8 cellular contexts compared by ENCODE assay signal in the genomic region with DNA sequence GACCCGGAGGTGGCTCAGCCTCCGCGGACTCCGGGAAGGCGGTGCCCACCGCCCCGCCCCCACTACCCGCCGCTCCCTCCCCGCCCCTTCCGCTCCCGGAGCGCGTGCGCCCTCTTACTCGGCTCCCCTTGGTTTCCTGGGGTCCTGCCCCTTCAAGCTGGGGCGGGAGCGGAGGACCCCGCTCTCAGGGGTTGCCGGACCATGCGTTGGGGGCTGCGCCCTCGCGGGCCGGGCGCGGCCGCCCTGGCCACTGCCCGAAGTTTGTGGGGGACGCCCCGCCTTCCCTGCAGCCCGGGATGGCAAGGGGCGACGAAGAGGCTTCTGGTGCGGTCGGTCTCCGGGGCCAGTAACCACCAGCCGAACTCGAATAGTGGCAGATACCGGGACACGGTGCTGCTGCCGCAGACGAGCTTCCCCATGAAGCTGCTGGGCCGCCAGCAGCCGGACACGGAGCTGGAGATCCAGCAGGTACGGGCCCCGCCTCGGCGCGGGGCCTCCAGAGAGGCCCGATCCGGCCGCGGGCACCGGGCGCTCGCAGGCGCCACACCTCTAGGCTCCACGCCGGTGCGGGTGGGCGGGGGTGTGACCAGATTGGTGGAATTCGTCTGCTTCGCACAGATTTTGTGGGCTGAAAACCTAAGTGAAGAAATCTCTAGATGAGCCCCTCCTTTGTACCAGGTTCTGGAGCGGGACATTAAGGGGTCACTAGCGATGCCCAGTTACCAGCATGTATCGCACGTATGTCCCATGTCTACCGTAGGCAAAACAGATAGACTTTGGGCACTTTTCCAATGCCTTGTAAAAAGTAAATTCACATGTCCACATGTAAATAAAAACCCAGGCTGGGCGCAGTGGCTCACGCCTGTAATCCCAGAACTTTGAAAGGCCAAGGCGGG. TPM values are rescaled to one million over a fixed set of nuclear protein-coding genes. Genes with fewer than 3 reads are reported as not detected.
DNase-seq lines count a peak whose midpoint lies in the region; ATAC-seq and TF ChIP-seq lines count a peak whose summit lies in the region.

Gene IARS2, plus strand, starts transcription at position 117 of the 896 bp plus-strand sequence. Its CDS starts 85 bp downstream, at position 202.

- H3K4me1 ChIP-seq in neural progenitor cell, result peaks cover 14% of the 10 kb centered on the region
- peaks cover 22% of the 10 kb centered on the region for H3K4me1 ChIP-seq in stomach smooth muscle (ENCODE audit: control insufficient read depth, insufficient read depth, low read length)

- DNase-seq in DMS53 (lab: John Stamatoyannopoulos, UW) (peak; percentile 97), RWPE1 (ENCODE audit: low spot score) (peak; percentile 97), fibroblast of villous mesenchyme (ENCODE audit: low read depth) (peak; percentile 61), neural progenitor cell (ENCODE audit: low spot score) (peak; percentile 93)
- peak; percentile 93 for DNase-seq in activated effector memory CD4-positive, alpha-beta T cell treated with Interleukin-2 at 50 U/mL for 16 hours

- H3F3A ChIP-seq in neural progenitor cell (ENCODE audit: low read depth), result peaks cover 8% of the 10 kb centered on the region

- H3K27ac ChIP-seq in RWPE1, result peak within 1 kb of the TSS; percentile 83
- peak within 1 kb of the TSS; percentile 17 for H3K27ac ChIP-seq in neural progenitor cell
- H3K27ac ChIP-seq in stomach smooth muscle (ENCODE audit: low read length), result peak within 1 kb of the TSS; percentile 53

- no peaks in the 10 kb centered on the region for H4K20me1 ChIP-seq in neural progenitor cell (ENCODE audit: low read depth)

- H3K36me3 ChIP-seq in neural progenitor cell (peaks cover 7% of the 10 kb centered on the region), stomach smooth muscle (ENCODE audit: control insufficient read depth in 2 of 2, insufficient read depth in 2 of 2, low read length in 2 of 2) (peaks cover 3 to 7% of the 10 kb centered on the region in 2 donors)

- CTCF ChIA-PET in RWPE1 (lab: Yijun Ruan, JAX), result interaction anchor here (1.9 kb wide), 1 partner anchor 124 kb away, joined by 5 read pairs; no protein-coding TSS in a partner anchor

- H3K4me3 Mint-ChIP-seq in IgD-negative memory B cell (peak within 1 kb of the TSS; percentile 78 to 90 (median 86)), neural progenitor cell (peak within 1 kb of the TSS; percentile 88)

- H3K27me3 Mint-ChIP-seq in IgD-negative memory B cell, result no peaks in the 10 kb centered on the region
- H3K27me3 Mint-ChIP-seq in neural progenitor cell (ENCODE audit: insufficient read depth, low read depth), result no peaks in the 10 kb centered on the region

- TF ChIP-seq CTCF in RWPE1 (conservative IDR thresholded peaks at IDR 0.05; ENCODE audit: low read depth) (no peak), fibroblast of villous mesenchyme (IDR thresholded peaks at IDR 0.05; ENCODE audit: insufficient read depth, low read depth, low read length) (no peak), neural progenitor cell (IDR thresholded peaks at IDR 0.05) (no peak)

- H3K27ac Mint-ChIP-seq in IgD-negative memory B cell (peak within 1 kb of the TSS; percentile 16 to 87 (median 72)), neural progenitor cell (no peak within 1 kb of the TSS)

- H3K27me3 ChIP-seq in neural progenitor cell (no peaks in the 10 kb centered on the region), stomach smooth muscle (ENCODE audit: control insufficient read depth in 1 of 2, insufficient read depth in 2 of 2, low read length in 2 of 2) (no peaks in the 10 kb centered on the region)

- POLR2A ChIA-PET in RWPE1 (lab: Yijun Ruan, JAX; ENCODE audit: low non-redundant PET), result no interaction called here

- peaks cover 1% of the 10 kb centered on the region for H3K36me3 Mint-ChIP-seq in IgD-negative memory B cell
- peaks cover 16% of the 10 kb centered on the region for H3K36me3 Mint-ChIP-seq in neural progenitor cell

- H3K9me3 ChIP-seq in neural progenitor cell (ENCODE audit: low read depth), result no peaks in the 10 kb centered on the region
- no peaks in the 10 kb centered on the region for H3K9me3 ChIP-seq in stomach smooth muscle (ENCODE audit: control insufficient read depth in 2 of 2, low read length in 2 of 2)

- peak within 1 kb of the TSS; percentile 76 for H3K4me2 ChIP-seq in neural progenitor cell

- H3K9me3 Mint-ChIP-seq in IgD-negative memory B cell (no peaks in the 10 kb centered on the region), neural progenitor cell (no peaks in the 10 kb centered on the region)

- peak within 1 kb of the TSS; percentile 77 for H2AFZ ChIP-seq in neural progenitor cell (replicated peaks)

- H3K4me1 Mint-ChIP-seq in IgD-negative memory B cell (peaks cover 22 to 24% (median 24%) of the 10 kb centered on the region in 3 donors), neural progenitor cell (peaks cover 13% of the 10 kb centered on the region)

- peak; percentile 59 for ATAC-seq in GM21528 (IDR thresholded peaks at IDR 0.05; ENCODE audit: low FRiP score, unreplicated experiment)

- H3K4me3 ChIP-seq in fibroblast of villous mesenchyme (ENCODE audit: low read depth, low read length) (peak within 1 kb of the TSS; percentile 87), neural progenitor cell (peak within 1 kb of the TSS; percentile 71), stomach smooth muscle (ENCODE audit: low read length in 2 of 2) (peak within 1 kb of the TSS; percentile 93 to 95)

- peaks cover 26% of the 10 kb centered on the region for H3K79me2 ChIP-seq in neural progenitor cell (ENCODE audit: low read depth)

- H3K9ac ChIP-seq in neural progenitor cell, result peak within 1 kb of the TSS; percentile 10
- H3K9ac ChIP-seq in stomach smooth muscle (ENCODE audit: low read length in 2 of 2), result peak within 1 kb of the TSS; percentile 80 to 87

RNA-seq across cellular contexts. Expression of gene IARS2, which starts in this region (rescaled TPM):
- 58.6 TPM for polyA plus RNA-seq in IgD-negative memory B cell
- total RNA-seq in fibroblast of villous mesenchyme, result 87.0 and 96.7 TPM in 2 replicates
- 69.4 and 100 TPM in 2 replicates for total RNA-seq in neural progenitor cell (ENCODE audit: low replicate concordance)

Comparison
In these comparisons a context has a peak if more than half of its experiments do, and no peak if none do; other contexts are left out.
1. Peak in every context shown above with its lines: DNase-seq, ATAC-seq, H3K4me3 ChIP-seq and H3K27ac ChIP-seq.
2. H3K27ac ChIP-seq: peak in every context shown above with its lines; median percentile 83 in RWPE1; 53 in stomach smooth muscle; 17 in neural progenitor cell.